8 cellular contexts compared by ENCODE assay signal in the genomic region with DNA sequence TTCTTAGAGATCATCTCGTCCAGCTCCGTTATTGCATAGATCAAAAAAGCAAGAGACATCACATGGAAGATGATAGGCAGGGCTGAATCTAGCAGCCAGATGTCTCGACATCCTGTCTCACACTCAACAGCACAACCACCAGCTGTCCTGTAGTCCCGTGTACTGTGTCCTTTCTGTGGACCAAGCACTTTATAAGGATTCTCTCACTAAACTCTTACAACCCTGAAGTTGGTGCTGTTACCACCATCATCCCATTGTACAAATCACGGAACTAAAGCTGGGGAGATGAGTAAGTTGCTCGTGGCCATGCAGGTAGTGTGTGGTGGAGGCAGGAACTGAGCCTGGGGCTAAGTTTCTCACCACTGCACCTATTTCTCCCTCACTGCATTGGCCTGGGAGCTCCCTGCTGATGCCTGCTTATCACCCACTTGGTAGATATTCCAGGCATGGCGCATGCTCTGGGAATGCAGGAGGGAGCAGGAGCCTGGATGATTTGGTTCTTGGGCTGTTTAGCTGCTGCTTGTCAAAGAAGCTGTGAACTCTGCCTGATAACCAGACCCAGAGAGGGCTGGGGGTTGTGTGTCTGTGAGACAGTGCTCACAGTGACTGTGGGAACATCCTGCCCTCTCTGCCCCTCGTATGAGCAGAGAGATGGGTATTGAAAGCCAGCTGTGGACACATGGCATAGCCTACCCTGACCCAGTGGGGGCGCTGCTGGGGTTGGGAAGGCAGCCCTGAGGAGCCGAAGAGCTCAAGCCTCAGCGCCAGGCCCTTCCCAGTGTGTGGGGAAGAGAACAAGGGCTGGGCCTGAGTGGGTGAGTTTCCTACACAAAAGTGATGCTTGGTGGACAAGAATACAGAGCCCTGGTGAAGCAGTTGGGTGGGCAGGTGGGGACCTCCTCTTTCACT. TPM values are rescaled to one million over a fixed set of nuclear protein-coding genes. Genes with fewer than 3 reads are reported as not detected.
DNase-seq lines count a peak whose midpoint lies in the region; ATAC-seq and TF ChIP-seq lines count a peak whose summit lies in the region.
"Had no signal": no experiment of that assay in that cellular context is flagged by ENCODE, and none has a peak within 500 bp of the region (broad histone marks: within the 10 kb centered on the region; RNA-seq: fewer than 3 reads in every experiment).

No MANE protein-coding gene starts in this region.

- H3K9me3 ChIP-seq in Karpas-422 (ENCODE audit: low read length), result no peaks in the 10 kb centered on the region

- peaks cover 0 to 8% of the 10 kb centered on the region in 2 donors for H3K4me1 Mint-ChIP-seq in natural killer cell treated with Interleukin-12 subunit alpha and Interleukin-12 subunit beta and Interleukin-15 and Interleukin-18, amount 100 ng/mL, for 72 hours (ENCODE audit: low read depth in 2 of 2)

- no peaks in the 10 kb centered on the region for H3K27me3 ChIP-seq in Karpas-422 (ENCODE audit: low read length)

- H3K27me3 Mint-ChIP-seq in natural killer cell treated with Interleukin-12 subunit alpha and Interleukin-12 subunit beta and Interleukin-15 and Interleukin-18, amount 100 ng/mL, for 72 hours, result peaks cover 14 to 17% of the 10 kb centered on the region in 2 donors

- peaks cover 18% of the 10 kb centered on the region for H3K4me1 ChIP-seq in Karpas-422 (ENCODE audit: low read length)

- H3K4me2 ChIP-seq in Karpas-422 (ENCODE audit: low read depth, low read length, poor library complexity, severe bottlenecking), result peak overlapping the region; percentile 18

- H3K9me2 ChIP-seq in Karpas-422 (replicated peaks; ENCODE audit: insufficient read depth, low read length), result no peaks in the 10 kb centered on the region

- no peak overlapping the region for H3K27ac ChIP-seq in Karpas-422 (ENCODE audit: low read length)

- no peak overlapping the region for H3K27ac Mint-ChIP-seq in natural killer cell treated with Interleukin-12 subunit alpha and Interleukin-12 subunit beta and Interleukin-15 and Interleukin-18, amount 100 ng/mL, for 72 hours

- H4K20me1 ChIP-seq in Karpas-422 (ENCODE audit: insufficient read depth, low read depth, low read length), result no peaks in the 10 kb centered on the region

- peak; percentile 23 for TF ChIP-seq CTCF in astrocyte of the cerebellum (IDR thresholded peaks at IDR 0.05; ENCODE audit: low read depth, low read length, missing control alignments)

- no peaks in the 10 kb centered on the region for H3K79me2 ChIP-seq in Karpas-422 (ENCODE audit: low read length)

- H3K36me3 ChIP-seq in Karpas-422 (ENCODE audit: insufficient read depth, low read length), result no peaks in the 10 kb centered on the region

- H3K4me3 Mint-ChIP-seq in natural killer cell treated with Interleukin-12 subunit alpha and Interleukin-12 subunit beta and Interleukin-15 and Interleukin-18, amount 100 ng/mL, for 72 hours, result no peak overlapping the region

- peak; percentile 47 for DNase-seq in Daoy (ENCODE audit: low read depth)
- DNase-seq in Karpas-422, result peak; percentile 86
- no peak for DNase-seq in astrocyte of the cerebellum (ENCODE audit: low read depth)
- peak; percentile 45 for DNase-seq in natural killer cell treated with Interleukin-12 subunit alpha and Interleukin-12 subunit beta and Interleukin-15 and Interleukin-18, amount 100 ng/mL, for 72 hours (ENCODE audit: low spot score)
- no peak for DNase-seq in T-helper 2 cell
- no peak for DNase-seq in stimulated activated CD4-positive, alpha-beta T cell treated with anti-CD3 and anti-CD28 coated beads, Interleukin-4, amount 100 ng/mL, for 1 hour

- H2AFZ ChIP-seq in Karpas-422 (ENCODE audit: low read length), result peak overlapping the region; percentile 11; the same call in 1 of the 2 replicates

- H3K9me3 Mint-ChIP-seq in natural killer cell treated with Interleukin-12 subunit alpha and Interleukin-12 subunit beta and Interleukin-15 and Interleukin-18, amount 100 ng/mL, for 72 hours, result no peaks in the 10 kb centered on the region

- in situ Hi-C loops in astrocyte of the cerebellum (cut with HindIII; ENCODE audit: low sequenced_read_pairs), result no loop called here

- peak in 1 of 2 donors; percentile 3 for ATAC-seq in natural killer cell treated with Interleukin-12 subunit alpha and Interleukin-12 subunit beta and Interleukin-15 and Interleukin-18, amount 100 ng/mL, for 72 hours
- no peak for ATAC-seq in HG02970 (IDR thresholded peaks at IDR 0.05; ENCODE audit: low FRiP score, unreplicated experiment)

- no peaks in the 10 kb centered on the region for H3K36me3 Mint-ChIP-seq in natural killer cell treated with Interleukin-12 subunit alpha and Interleukin-12 subunit beta and Interleukin-15 and Interleukin-18, amount 100 ng/mL, for 72 hours

- 0 out of 2 replicates have a peak overlapping the region, but pooled peaks have one; percentile 5 for H3K9ac ChIP-seq in Karpas-422 (ENCODE audit: low read length)

- H3K4me3 ChIP-seq in Karpas-422 (ENCODE audit: low read length) (no peak overlapping the region), astrocyte of the cerebellum (ENCODE audit: low read depth, low read length) (no peak overlapping the region)

RNA-seq across cellular contexts. Expression of gene PPFIA4, which starts 13.6 kb away (rescaled TPM):
- total RNA-seq in Daoy (2014; rRNA removed; shearing (Covaris generic)), result 0.11 TPM in 1 of 2 replicates, not detected in the other
- total RNA-seq in Karpas-422 (2014; rRNA removed; shearing (Covaris generic); ENCODE audit: low replicate concordance), result 0.04 TPM in 1 of 2 replicates, not detected in the other
- total RNA-seq in natural killer cell treated with Interleukin-12 subunit alpha and Interleukin-12 subunit beta and Interleukin-15 and Interleukin-18, amount 100 ng/mL, for 72 hours, result 10 to 100 TPM; 19.6 to 44.7 TPM

RNA-seq across cellular contexts. Expression of gene TMEM183A, which starts 32.7 kb away (rescaled TPM):
- total RNA-seq in Daoy (2014; rRNA removed; shearing (Covaris generic)), result 94.8 and 121 TPM in 2 replicates
- 65.3 and 81.0 TPM in 2 replicates for total RNA-seq in Karpas-422 (2014; rRNA removed; shearing (Covaris generic); ENCODE audit: low replicate concordance)
- total RNA-seq in natural killer cell treated with Interleukin-12 subunit alpha and Interleukin-12 subunit beta and Interleukin-15 and Interleukin-18, amount 100 ng/mL, for 72 hours, result 10 to 100 TPM; 65.1 to 93.0 TPM

RNA-seq across cellular contexts. Expression of gene MYOG, which starts 45.9 kb away (rescaled TPM):
- not detected in 2 replicates for total RNA-seq in Daoy (2014; rRNA removed; shearing (Covaris generic))
- not detected in 2 replicates for total RNA-seq in Karpas-422 (2014; rRNA removed; shearing (Covaris generic); ENCODE audit: low replicate concordance)
- total RNA-seq in natural killer cell treated with Interleukin-12 subunit alpha and Interleukin-12 subunit beta and Interleukin-15 and Interleukin-18, amount 100 ng/mL, for 72 hours, result not detected
- total RNA-seq: chondrocyte had no signal

Comparison
In these comparisons a context has a peak if more than half of its experiments do, and no peak if none do; other contexts are left out.
1. DNase-seq: peak in Daoy (single experiment), Karpas-422 (single experiment) and natural killer cell treated with Interleukin-12 subunit alpha and Interleukin-12 subunit beta and Interleukin-15 and Interleukin-18, amount 100 ng/mL, for 72 hours (single experiment); none in astrocyte of the cerebellum (single experiment), T-helper 2 cell (0 of 5) and stimulated activated CD4-positive, alpha-beta T cell treated with anti-CD3 and anti-CD28 coated beads, Interleukin-4, amount 100 ng/mL, for 1 hour (single experiment).
2. RNA of gene PPFIA4, which starts 13.6 kb away (total RNA-seq): 19.6 to 44.7 TPM in natural killer cell treated with Interleukin-12 subunit alpha and Interleukin-12 subunit beta and Interleukin-15 and Interleukin-18, amount 100 ng/mL, for 72 hours; 0.11 TPM in Daoy and 0.04 TPM in Karpas-422; every median in the first group is over 10 times any median in the second.